Comparison of ENCODE assay signal across 8 cellular contexts in genomic region chr5:72366324-72366976, GRCh38. TPM values are rescaled to one million over a fixed set of nuclear protein-coding genes. Genes with fewer than 3 reads are reported as not detected.
DNase-seq lines count a peak whose midpoint lies in the region; ATAC-seq and TF ChIP-seq lines count a peak whose summit lies in the region.

No MANE protein-coding gene starts in this region.

- H3K4me1 Mint-ChIP-seq in nephron = peaks cover 32% of the 10 kb centered on the region

- POLR2A ChIA-PET in BJ (lab: Charles Lee) = interaction anchor here (0.6 kb wide), 1 partner anchor 46 kb away, joined by 3 read pairs; no protein-coding TSS in a partner anchor

- H3K27me3 ChIP-seq in BJ (ENCODE audit: control insufficient read depth, insufficient read depth, low read length) = no peaks in the 10 kb centered on the region

- TF ChIP-seq CTCF in BJ (IDR thresholded peaks at IDR 0.05; ENCODE audit: insufficient read depth, low read depth, low read length) (peak; percentile 80), WI38 (IDR thresholded peaks at IDR 0.05; ENCODE audit: low read depth, low read length) (peak; percentile 57), nephron (IDR thresholded peaks at IDR 0.05; ENCODE audit: unreplicated experiment in 3 of 3) (peak; percentile 66 to 75 (median 75))

- H3K36me3 ChIP-seq in BJ (ENCODE audit: control insufficient read depth, insufficient read depth, low read length) = no peaks in the 10 kb centered on the region; the same call in none of the 2 replicates

- no peak overlapping the region for H3K4me3 Mint-ChIP-seq in nephron

- DNase-seq in BJ (ENCODE audit: low read depth) = no peak
- peak; percentile 62 for DNase-seq in NCI-H2227 (lab: John Stamatoyannopoulos, UW; ENCODE audit: unreplicated experiment)
- DNase-seq in fibroblast of gingiva (ENCODE audit: low read depth) = peak; percentile 70
- no peak for DNase-seq in stimulated activated naive CD4-positive, alpha-beta T cell treated with Interleukin-2 at 50 U/mL for 16 hours (lab: John Stamatoyannopoulos, UW)

- peaks cover 15% of the 10 kb centered on the region for H3K36me3 Mint-ChIP-seq in nephron (ENCODE audit: low read depth)

- H3K27ac Mint-ChIP-seq in nephron = peak overlapping the region; percentile 7 to 28 (median 9)

- no peaks in the 10 kb centered on the region for H3K27me3 Mint-ChIP-seq in nephron (ENCODE audit: low read depth)

- peak; percentile 73 for ATAC-seq in GM18517 (IDR thresholded peaks at IDR 0.05; ENCODE audit: unreplicated experiment)
- ATAC-seq in HG03025 (IDR thresholded peaks at IDR 0.05; ENCODE audit: low FRiP score, unreplicated experiment) = peak; percentile 72

- H3K9me3 Mint-ChIP-seq in nephron = peaks cover 2% of the 10 kb centered on the region

- no peak overlapping the region for H3K4me3 ChIP-seq in BJ (ENCODE audit: low read depth, low read length)
- H3K4me3 ChIP-seq in WI38 (ENCODE audit: low read depth, low read length) = no peak overlapping the region

- CTCF ChIA-PET in BJ (lab: Yijun Ruan, JAX) = interaction anchor here (0.6 to 5.5 kb wide), 35 partner anchors 9 to 584 kb away, joined by 3 to 65 read pairs (median 4); partner anchors contain the start of gene TNPO1

RNA-seq across cellular contexts. Expression of gene PTCD2, which starts 46.3 kb away (rescaled TPM):
- 7.7 and 11.4 TPM in 2 replicates for polyA plus RNA-seq in BJ (2011; rRNA removed)
- 6.2 and 6.3 TPM in 2 replicates for polyA minus RNA-seq in BJ (2011; rRNA and poly(A)+ RNA removed)

RNA-seq across cellular contexts. Expression of gene MRPS27, which starts 46.4 kb away (rescaled TPM):
- 52.6 and 58.8 TPM in 2 replicates for polyA plus RNA-seq in BJ (2011; rRNA removed)
- polyA minus RNA-seq in BJ (2011; rRNA and poly(A)+ RNA removed) = 57.0 and 104 TPM in 2 replicates

Comparison
In these comparisons a context has a peak if more than half of its experiments do, and no peak if none do; other contexts are left out.
1. DNase-seq: peak in NCI-H2227 (single experiment) and fibroblast of gingiva (single experiment); none in BJ (single experiment) and stimulated activated naive CD4-positive, alpha-beta T cell treated with Interleukin-2 at 50 U/mL for 16 hours (single experiment).
2. Peak in every context shown above with its lines, with median percentiles within 50 percentile points of each other: CTCF ChIP-seq.